ENCODE assay signal across 11 cellular contexts in genomic region chrX:17414839-17415238, GRCh38. TPM values are rescaled to one million over a fixed set of nuclear protein-coding genes. Genes with fewer than 3 reads are reported as not detected.
DNase-seq lines count a peak whose midpoint lies in the region; ATAC-seq and TF ChIP-seq lines count a peak whose summit lies in the region.
"Had no signal": no experiment of that assay in that cellular context is flagged by ENCODE, and none has a peak within 500 bp of the region (broad histone marks: within the 10 kb centered on the region; RNA-seq: fewer than 3 reads in every experiment).

No MANE protein-coding gene starts in this region.

- H3K9me3 Mint-ChIP-seq in activated naive CD4-positive, alpha-beta T cell treated with anti-CD3 and anti-CD28 coated beads for 36 hours = no peaks in the 10 kb centered on the region
- no peaks in the 10 kb centered on the region for H3K9me3 Mint-ChIP-seq in activated naive CD4-positive, alpha-beta T cell treated with anti-CD3 and anti-CD28 coated beads, Interleukin-2, amount 50 U/mL, for 72 hours

- no peak overlapping the region for H4K91ac ChIP-seq in mesenchymal stem cell (ENCODE audit: low read length)

- H2BK120ac ChIP-seq in mesenchymal stem cell (ENCODE audit: low read depth, low read length) = no peak overlapping the region

- 26% methylated on average over 4 of the region's 6 CpGs for WGBS in mesenchymal stem cell

- H3K14ac ChIP-seq in mesenchymal stem cell (ENCODE audit: low read length in 2 of 2) = no peak overlapping the region

- no peaks in the 10 kb centered on the region for H3K79me1 ChIP-seq in mesenchymal stem cell (replicated peaks; ENCODE audit: low read length, poor library complexity, severe bottlenecking)

- no peak for ATAC-seq in activated naive CD4-positive, alpha-beta T cell treated with anti-CD3 and anti-CD28 coated beads, Interleukin-2, amount 50 U/mL, for 72 hours

- H3K4ac ChIP-seq in mesenchymal stem cell (ENCODE audit: low read depth in 1 of 2, low read length in 2 of 2) = no peak overlapping the region

- peak; percentile 11 for DNase-seq in activated naive CD4-positive, alpha-beta T cell treated with anti-CD3 and anti-CD28 coated beads for 36 hours
- no peak for DNase-seq in activated naive CD4-positive, alpha-beta T cell treated with anti-CD3 and anti-CD28 coated beads, Interleukin-2, amount 50 U/mL, for 72 hours (ENCODE audit: low spot score in 2 of 2)
- no peak for DNase-seq in coronary artery (ENCODE audit: low spot score)
- DNase-seq in mesenchymal stem cell = no peak
- DNase-seq in vagina (ENCODE audit: extremely low spot score in 2 of 2) = no peak
- DNase-seq in NCI-H774 (lab: John Stamatoyannopoulos, UW) = no peak
- no peak for DNase-seq in NCI-H187 (lab: John Stamatoyannopoulos, UW)
- DNase-seq in NCI-H345 treated with DMSO at 0.1 percent for 48 hours (lab: John Stamatoyannopoulos, UW; ENCODE audit: unreplicated experiment) = no peak
- DNase-seq: GF-D8, HCEC 1CT had no signal

- H4K8ac ChIP-seq in mesenchymal stem cell (ENCODE audit: low read length) = no peak overlapping the region

- no peak overlapping the region for H3K9ac ChIP-seq in mesenchymal stem cell (ENCODE audit: low read length)

- H3K4me1 ChIP-seq in mesenchymal stem cell (ENCODE audit: control insufficient read depth, insufficient read depth, low read depth, low read length) (peaks cover 10% of the 10 kb centered on the region), vagina (peaks cover 12% of the 10 kb centered on the region)

- H3K27me3 ChIP-seq in mesenchymal stem cell (ENCODE audit: control insufficient read depth in 1 of 2, insufficient read depth in 1 of 2, low read length in 2 of 2) (peaks cover 0 to 19% of the 10 kb centered on the region in 2 experiments), vagina (no peaks in the 10 kb centered on the region)

- H2AK5ac ChIP-seq in mesenchymal stem cell (ENCODE audit: low read length, severe bottlenecking) = peak overlapping the region; percentile 81

- H3K4me3 ChIP-seq in coronary artery (peak overlapping the region; percentile 1), mesenchymal stem cell (ENCODE audit: insufficient read depth in 1 of 2, low read depth in 1 of 2, low read length in 2 of 2) (no peak overlapping the region), vagina (no peak overlapping the region)

- no peak overlapping the region for H2AFZ ChIP-seq in mesenchymal stem cell (ENCODE audit: low read depth, low read length)

- H2BK12ac ChIP-seq in mesenchymal stem cell (ENCODE audit: low read length in 2 of 2) = no peak overlapping the region

- intact Hi-C loops in activated naive CD4-positive, alpha-beta T cell treated with anti-CD3 and anti-CD28 coated beads for 36 hours (cut with micrococcal nuclease) = no loop called here
- intact Hi-C loops in vagina (cut with DNase I) = no loop called here

- no peak overlapping the region for H3K27ac ChIP-seq in coronary artery
- H3K27ac ChIP-seq in mesenchymal stem cell (ENCODE audit: low read length, poor library complexity, severe bottlenecking) = peak overlapping the region; percentile 43
- H3K27ac ChIP-seq in vagina = peak overlapping the region; percentile 44
- H3K27ac ChIP-seq: VCaP had no signal

- H3K27me3 Mint-ChIP-seq in activated naive CD4-positive, alpha-beta T cell treated with anti-CD3 and anti-CD28 coated beads for 36 hours (ENCODE audit: low read depth) = peaks cover 17% of the 10 kb centered on the region

- no peak overlapping the region for H3K23ac ChIP-seq in mesenchymal stem cell (ENCODE audit: low read length in 2 of 2)

- no peaks in the 10 kb centered on the region for H3K9me3 ChIP-seq in mesenchymal stem cell (ENCODE audit: control insufficient read depth, low read length)
- no peaks in the 10 kb centered on the region for H3K9me3 ChIP-seq in vagina

- no peaks in the 10 kb centered on the region for H3K36me3 ChIP-seq in mesenchymal stem cell (ENCODE audit: control insufficient read depth in 1 of 2, insufficient read depth in 2 of 2, low read depth in 1 of 2, low read length in 2 of 2)
- no peaks in the 10 kb centered on the region for H3K36me3 ChIP-seq in vagina

- H3K4me3 Mint-ChIP-seq in activated naive CD4-positive, alpha-beta T cell treated with anti-CD3 and anti-CD28 coated beads for 36 hours = no peak overlapping the region

- CTCF ChIA-PET in activated naive CD4-positive, alpha-beta T cell treated with anti-CD3 and anti-CD28 coated beads for 36 hours (lab: Charles Lee) = no interaction called here

- H3K4me2 ChIP-seq in mesenchymal stem cell (ENCODE audit: low read length, poor library complexity, severe bottlenecking) = peak overlapping the region; percentile 22

- no peak for TF ChIP-seq POLR2A in vagina (IDR thresholded peaks at IDR 0.05)

- H3K4me1 Mint-ChIP-seq in activated naive CD4-positive, alpha-beta T cell treated with anti-CD3 and anti-CD28 coated beads for 36 hours (ENCODE audit: low read depth) = peaks cover 28% of the 10 kb centered on the region

- no peak overlapping the region for H2BK5ac ChIP-seq in mesenchymal stem cell (ENCODE audit: low read depth, low read length, poor library complexity, severe bottlenecking)

- TF ChIP-seq CTCF in coronary artery (IDR thresholded peaks at IDR 0.05) (no peak), vagina (IDR thresholded peaks at IDR 0.05) (no peak)

- no peaks in the 10 kb centered on the region for H3K36me3 Mint-ChIP-seq in activated naive CD4-positive, alpha-beta T cell treated with anti-CD3 and anti-CD28 coated beads for 36 hours (ENCODE audit: low read depth)
- no peaks in the 10 kb centered on the region for H3K36me3 Mint-ChIP-seq in activated naive CD4-positive, alpha-beta T cell treated with anti-CD3 and anti-CD28 coated beads, Interleukin-2, amount 50 U/mL, for 72 hours

- no peak overlapping the region for H3K18ac ChIP-seq in mesenchymal stem cell (ENCODE audit: low read depth in 1 of 2, low read length in 2 of 2)

- no peak overlapping the region for H3K27ac Mint-ChIP-seq in activated naive CD4-positive, alpha-beta T cell treated with anti-CD3 and anti-CD28 coated beads for 36 hours
- no peak overlapping the region for H3K27ac Mint-ChIP-seq in activated naive CD4-positive, alpha-beta T cell treated with anti-CD3 and anti-CD28 coated beads, Interleukin-2, amount 50 U/mL, for 72 hours

- H2BK15ac ChIP-seq in mesenchymal stem cell (ENCODE audit: low read depth, poor library complexity, severe bottlenecking) = no peak overlapping the region

RNA-seq across cellular contexts. Expression of gene NHS, which starts 39.8 kb away (rescaled TPM):
- total RNA-seq in activated naive CD4-positive, alpha-beta T cell treated with anti-CD3 and anti-CD28 coated beads for 36 hours = 1 to 10 TPM; 7.8 to 8.9 TPM
- total RNA-seq in activated naive CD4-positive, alpha-beta T cell treated with anti-CD3 and anti-CD28 coated beads, Interleukin-2, amount 50 U/mL, for 72 hours = 1 to 10 TPM; 1.2 to 2.7 TPM
- polyA plus RNA-seq in mesenchymal stem cell (2013, experiment 1 of 2) = 0.03 TPM
- 0.03 TPM for polyA plus RNA-seq in mesenchymal stem cell (2013, experiment 2 of 2)
- 8.3 TPM for total RNA-seq in vagina

Comparison
In these comparisons a context has a peak if more than half of its experiments do, and no peak if none do; other contexts are left out.
1. H3K27ac ChIP-seq: peak in mesenchymal stem cell (single experiment) and vagina (single experiment); none in coronary artery (0 of 2).